In the genomic region with DNA sequence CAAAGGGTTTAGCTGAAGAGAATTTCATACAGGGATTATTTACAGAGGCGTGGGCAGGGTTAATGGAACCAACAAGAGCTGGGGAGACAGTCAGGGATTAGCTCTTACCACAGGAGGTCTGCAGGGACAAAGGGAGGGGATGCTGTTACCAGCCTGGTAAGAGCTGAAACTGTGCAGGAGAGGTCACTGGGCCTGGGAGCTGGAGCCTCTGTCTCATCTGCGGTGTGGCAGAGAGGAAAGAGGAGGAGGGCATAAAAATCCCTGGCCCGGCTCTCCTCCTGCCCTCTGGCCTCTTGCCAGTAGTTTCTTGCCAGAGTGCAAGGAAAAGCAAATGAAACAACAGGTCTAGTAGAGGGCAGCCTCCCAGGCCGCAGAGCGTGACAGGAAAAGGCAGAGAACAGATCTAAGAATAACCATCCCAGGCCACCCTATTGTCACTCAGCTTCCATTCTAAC, we compare ENCODE assay signal across 9 cellular contexts. TPM values are rescaled to one million over a fixed set of nuclear protein-coding genes. Genes with fewer than 3 reads are reported as not detected.
DNase-seq lines count a peak whose midpoint lies in the region; ATAC-seq and TF ChIP-seq lines count a peak whose summit lies in the region.
"Had no signal": no experiment of that assay in that cellular context is flagged by ENCODE, and none has a peak within 500 bp of the region (broad histone marks: within the 10 kb centered on the region; RNA-seq: fewer than 3 reads in every experiment).

No MANE protein-coding gene starts in this region.

- H3K9me3 Mint-ChIP-seq in WTC11: no peaks in the 10 kb centered on the region
- H3K9me3 Mint-ChIP-seq: activated naive CD8-positive, alpha-beta T cell treated with anti-CD3 and anti-CD28 coated beads, Interleukin-2, amount 10 ng/mL, durations not matched to agents 7 days and 5 days had no signal

- H3K27me3 ChIP-seq in A673 (replicated peaks; ENCODE audit: insufficient read depth, low read depth, low read length, poor library complexity): no peaks in the 10 kb centered on the region

- peaks cover 13% of the 10 kb centered on the region for H3K4me1 ChIP-seq in A673 (ENCODE audit: insufficient read depth, low read length, poor library complexity, severe bottlenecking)

- no peaks in the 10 kb centered on the region for H3K27me3 Mint-ChIP-seq in WTC11 (ENCODE audit: low read depth)
- H3K27me3 Mint-ChIP-seq: activated naive CD8-positive, alpha-beta T cell treated with anti-CD3 and anti-CD28 coated beads, Interleukin-2, amount 10 ng/mL, durations not matched to agents 7 days and 5 days had no signal

- H3K4me3 Mint-ChIP-seq in WTC11: no peak overlapping the region
- H3K4me3 Mint-ChIP-seq: activated naive CD8-positive, alpha-beta T cell treated with anti-CD3 and anti-CD28 coated beads, Interleukin-2, amount 10 ng/mL, durations not matched to agents 7 days and 5 days had no signal

- no peaks in the 10 kb centered on the region for H3K36me3 ChIP-seq in A673 (ENCODE audit: insufficient read depth, low read length, poor library complexity, severe bottlenecking)

- intact Hi-C loops in A673 (cut with micrococcal nuclease; ENCODE audit: unreplicated experiment): loop anchor here (5.0 to 10.0 kb wide), 6 partner anchors 163 to 1398 kb away; a partner anchor contains a TSS

- no TSS peak for BruUV-seq in A673 (replicated peaks; lab: Mats Ljungman, UMichigan)

- ATAC-seq in WTC11 (peak; percentile 56), GM18520 (IDR thresholded peaks at IDR 0.05; ENCODE audit: unreplicated experiment) (no peak), HG03045 (IDR thresholded peaks at IDR 0.05; ENCODE audit: unreplicated experiment) (no peak), HG03469 (IDR thresholded peaks at IDR 0.05; ENCODE audit: unreplicated experiment) (no peak)

- TF ChIP-seq CTCF in A673 (conservative IDR thresholded peaks at IDR 0.05; ENCODE audit: low read depth, low read length) (no peak), WTC11 (IDR thresholded peaks at IDR 0.05) (no peak)

- DNase-seq in A673 (ENCODE audit: low spot score) (peak; percentile 90), Kasumi-1 (lab: John Stamatoyannopoulos, UW) (peak; percentile 68 to 77), WTC11 (ENCODE audit: low spot score) (no peak), kidney glomerular epithelial cell (lab: John Stamatoyannopoulos, UW) (peak; percentile 73), HUDEP-2 (lab: John Stamatoyannopoulos, UW; ENCODE audit: unreplicated experiment in 76 of 76) (no peak)
- DNase-seq: activated naive CD8-positive, alpha-beta T cell treated with anti-CD3 and anti-CD28 coated beads, Interleukin-2, amount 10 ng/mL, durations not matched to agents 7 days and 5 days had no signal

- H3K27ac ChIP-seq in A673 (ENCODE audit: low read depth, low read length, poor library complexity, severe bottlenecking): no peak overlapping the region

- H3K9me3 ChIP-seq in A673 (ENCODE audit: low read depth, low read length, poor library complexity, severe bottlenecking): no peaks in the 10 kb centered on the region

- H3K27ac Mint-ChIP-seq in WTC11: no peak overlapping the region
- H3K27ac Mint-ChIP-seq: activated naive CD8-positive, alpha-beta T cell treated with anti-CD3 and anti-CD28 coated beads, Interleukin-2, amount 10 ng/mL, durations not matched to agents 7 days and 5 days had no signal

- H3K4me3 ChIP-seq in A673 (ENCODE audit: low read depth, low read length, poor library complexity, severe bottlenecking): no peak overlapping the region

- H3K36me3 Mint-ChIP-seq in WTC11: no peaks in the 10 kb centered on the region
- H3K36me3 Mint-ChIP-seq: activated naive CD8-positive, alpha-beta T cell treated with anti-CD3 and anti-CD28 coated beads, Interleukin-2, amount 10 ng/mL, durations not matched to agents 7 days and 5 days had no signal

- peaks cover 9% of the 10 kb centered on the region for H3K4me1 Mint-ChIP-seq in WTC11

- CTCF ChIA-PET in A673 (lab: Charles Lee) (interaction anchor here (0.6 kb wide), 1 partner anchor 982 kb away, joined by 8 read pairs; no protein-coding TSS in a partner anchor), WTC11 (lab: Charles Lee) (interaction anchor here (1.3 to 2.7 kb wide), 2 partner anchors 469 to 558 kb away, joined by 3 to 13 read pairs; no protein-coding TSS in a partner anchor)

- POLR2A ChIA-PET in A673 (lab: Charles Lee; ENCODE audit: low non-redundant PET) (interaction anchor here (0.5 to 0.7 kb wide), 3 partner anchors 18 to 403 kb away, joined by 3 to 6 read pairs (median 3); no protein-coding TSS in a partner anchor), WTC11 (lab: Charles Lee) (no interaction called here)

TF ChIP-seq in WTC11, 78 proteins besides CTCF, POLR2A, EP300 and RAD21:
- TF ChIP-seq, protein P1, sequence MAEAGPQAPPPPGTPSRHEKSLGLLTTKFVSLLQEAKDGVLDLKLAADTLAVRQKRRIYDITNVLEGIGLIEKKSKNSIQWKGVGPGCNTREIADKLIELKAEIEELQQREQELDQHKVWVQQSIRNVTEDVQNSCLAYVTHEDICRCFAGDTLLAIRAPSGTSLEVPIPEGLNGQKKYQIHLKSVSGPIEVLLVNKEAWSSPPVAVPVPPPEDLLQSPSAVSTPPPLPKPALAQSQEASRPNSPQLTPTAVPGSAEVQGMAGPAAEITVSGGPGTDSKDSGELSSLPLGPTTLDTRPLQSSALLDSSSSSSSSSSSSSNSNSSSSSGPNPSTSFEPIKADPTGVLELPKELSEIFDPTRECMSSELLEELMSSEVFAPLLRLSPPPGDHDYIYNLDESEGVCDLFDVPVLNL (CRISPR knock-in tag; IDR thresholded peaks at IDR 0.05; ENCODE audit: borderline replicate concordance, low read depth): no peak
- TF ChIP-seq, protein P2, sequence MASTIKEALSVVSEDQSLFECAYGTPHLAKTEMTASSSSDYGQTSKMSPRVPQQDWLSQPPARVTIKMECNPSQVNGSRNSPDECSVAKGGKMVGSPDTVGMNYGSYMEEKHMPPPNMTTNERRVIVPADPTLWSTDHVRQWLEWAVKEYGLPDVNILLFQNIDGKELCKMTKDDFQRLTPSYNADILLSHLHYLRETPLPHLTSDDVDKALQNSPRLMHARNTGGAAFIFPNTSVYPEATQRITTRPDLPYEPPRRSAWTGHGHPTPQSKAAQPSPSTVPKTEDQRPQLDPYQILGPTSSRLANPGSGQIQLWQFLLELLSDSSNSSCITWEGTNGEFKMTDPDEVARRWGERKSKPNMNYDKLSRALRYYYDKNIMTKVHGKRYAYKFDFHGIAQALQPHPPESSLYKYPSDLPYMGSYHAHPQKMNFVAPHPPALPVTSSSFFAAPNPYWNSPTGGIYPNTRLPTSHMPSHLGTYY (CRISPR knock-in tag; IDR thresholded peaks at IDR 0.05): no peak
- TF ChIP-seq, protein P3, sequence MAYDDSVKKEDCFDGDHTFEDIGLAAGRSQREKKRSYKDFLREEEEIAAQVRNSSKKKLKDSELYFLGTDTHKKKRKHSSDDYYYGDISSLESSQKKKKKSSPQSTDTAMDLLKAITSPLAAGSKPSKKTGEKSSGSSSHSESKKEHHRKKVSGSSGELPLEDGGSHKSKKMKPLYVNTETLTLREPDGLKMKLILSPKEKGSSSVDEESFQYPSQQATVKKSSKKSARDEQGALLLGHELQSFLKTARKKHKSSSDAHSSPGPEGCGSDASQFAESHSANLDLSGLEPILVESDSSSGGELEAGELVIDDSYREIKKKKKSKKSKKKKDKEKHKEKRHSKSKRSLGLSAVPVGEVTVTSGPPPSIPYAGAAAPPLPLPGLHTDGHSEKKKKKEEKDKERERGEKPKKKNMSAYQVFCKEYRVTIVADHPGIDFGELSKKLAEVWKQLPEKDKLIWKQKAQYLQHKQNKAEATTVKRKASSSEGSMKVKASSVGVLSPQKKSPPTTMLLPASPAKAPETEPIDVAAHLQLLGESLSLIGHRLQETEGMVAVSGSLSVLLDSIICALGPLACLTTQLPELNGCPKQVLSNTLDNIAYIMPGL (CRISPR knock-in tag; IDR thresholded peaks at IDR 0.05): no peak

RNA-seq across cellular contexts. Expression of a gene that starts 18.9 kb away (rescaled TPM):
- total RNA-seq in A673 (2021) (30.8 and 33.8 TPM in 2 replicates), WTC11 (2021) (17.8 to 22.2 TPM (median 21.3 TPM) in 3 replicates)

RNA-seq across cellular contexts. Expression of a gene that starts 20.2 kb away (rescaled TPM):
- total RNA-seq in A673 (2021) (13.2 and 14.3 TPM in 2 replicates), WTC11 (2021) (2.9 to 3.9 TPM (median 3.2 TPM) in 3 replicates)

Comparison
In these comparisons a context has a peak if more than half of its experiments do, and no peak if none do; other contexts are left out.
1. DNase-seq: peak in A673 (single experiment), Kasumi-1 (2 of 2) and kidney glomerular epithelial cell (single experiment); none in WTC11 (single experiment) and HUDEP-2 (0 of 76).